18 cellular contexts compared by ENCODE assay signal in the genomic region with DNA sequence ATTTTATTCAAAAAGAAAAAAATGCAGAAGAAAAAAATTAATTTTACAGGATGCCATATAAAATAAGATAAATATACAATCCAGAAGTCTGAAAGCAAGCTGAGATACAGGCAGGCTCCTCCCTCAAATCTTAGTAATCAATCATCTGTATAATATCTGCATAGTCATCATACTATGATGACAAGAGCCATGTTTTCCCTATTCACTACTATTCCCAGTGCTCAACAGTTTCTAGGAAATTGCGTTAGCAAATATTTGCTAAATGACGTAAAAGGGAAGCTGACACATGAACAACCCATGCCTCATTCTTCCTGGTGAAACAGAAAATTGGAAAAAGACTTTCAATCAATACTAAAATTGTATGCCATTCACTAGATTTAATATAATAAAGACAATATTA.
DNase-seq lines count a peak whose midpoint lies in the region; ATAC-seq and TF ChIP-seq lines count a peak whose summit lies in the region.
"Had no signal": no experiment of that assay in that cellular context is flagged by ENCODE, and none has a peak within 500 bp of the region (broad histone marks: within the 10 kb centered on the region; RNA-seq: fewer than 3 reads in every experiment).

No MANE protein-coding gene starts in this region.

- ATAC-seq in RWPE2 (ENCODE audit: low read depth): peak; percentile 93

- H3K27me3 ChIP-seq in RWPE2 (ENCODE audit: insufficient read depth, poor library complexity, severe bottlenecking) (no peaks in the 10 kb centered on the region), adrenal gland (no peaks in the 10 kb centered on the region), ascending aorta (no peaks in the 10 kb centered on the region)
- H3K27me3 ChIP-seq: pancreas had no signal

- H3K4me3 ChIP-seq in AG10803 (ENCODE audit: low read length): no peak overlapping the region
- no peak overlapping the region for H3K4me3 ChIP-seq in RWPE2 (ENCODE audit: severe bottlenecking)
- no peak overlapping the region for H3K4me3 ChIP-seq in fibroblast of pulmonary artery (replicated peaks; ENCODE audit: low read depth, low read length)
- no peak overlapping the region for H3K4me3 ChIP-seq in adrenal gland
- no peak overlapping the region for H3K4me3 ChIP-seq in ascending aorta
- H3K4me3 ChIP-seq: pancreas, skin epidermis had no signal

- H3K27ac ChIP-seq in RWPE2 (ENCODE audit: poor library complexity, severe bottlenecking) (peak overlapping the region; percentile 44), adrenal gland (no peak overlapping the region), ascending aorta (no peak overlapping the region)
- H3K27ac ChIP-seq: pancreas, skin epidermis had no signal

- H3K9me3 ChIP-seq in RWPE2 (ENCODE audit: severe bottlenecking) (no peaks in the 10 kb centered on the region), adrenal gland (replicated peaks in 1 of 3) (no peaks in the 10 kb centered on the region), ascending aorta (no peaks in the 10 kb centered on the region)
- H3K9me3 ChIP-seq: pancreas had no signal

- peaks cover 16% of the 10 kb centered on the region for H3K4me1 ChIP-seq in RWPE2 (ENCODE audit: insufficient read depth, poor library complexity, severe bottlenecking)
- H3K4me1 ChIP-seq in adrenal gland (replicated peaks in 1 of 2): no peaks in the 10 kb centered on the region
- no peaks in the 10 kb centered on the region for H3K4me1 ChIP-seq in ascending aorta
- H3K4me1 ChIP-seq: pancreas had no signal

- TF ChIP-seq POLR2A in adrenal gland (IDR thresholded peaks at IDR 0.05): no peak

- 65 to 73% (median 69%) methylated on average over 2 of the region's 2 CpGs for WGBS in adrenal gland, 4 donors

- H3K36me3 ChIP-seq in RWPE2 (ENCODE audit: low read depth) (no peaks in the 10 kb centered on the region), adrenal gland (replicated peaks in 1 of 2) (no peaks in the 10 kb centered on the region), ascending aorta (no peaks in the 10 kb centered on the region)
- H3K36me3 ChIP-seq: pancreas had no signal

- peak; percentile 34 for DNase-seq in AG10803 (ENCODE audit: low read depth)
- peak; percentile 12 for DNase-seq in HT-29 (ENCODE audit: low spot score)
- DNase-seq in RWPE2 (ENCODE audit: low spot score): no peak
- DNase-seq in fibroblast of pulmonary artery (ENCODE audit: low read depth): peak; percentile 91
- DNase-seq in adrenal gland: no peak
- DNase-seq in DMS 273 (lab: John Stamatoyannopoulos, UW; ENCODE audit: unreplicated experiment): no peak
- no peak for DNase-seq in DMS79 (lab: John Stamatoyannopoulos, UW)
- DNase-seq in ascending aorta (ENCODE audit: low spot score in 2 of 2): no peak
- DNase-seq: activated CD4-positive, alpha-beta T cell treated with anti-CD3 and anti-CD28 coated beads, Interleukin-2, amount 50 U/mL, for 1 hour; activated naive CD8-positive, alpha-beta T cell treated with anti-CD3 and anti-CD28 coated beads, Interleukin-2, amount 10 ng/mL, durations not matched to agents 7 days and 5 days; activated T-cell treated with anti-CD3 and anti-CD28 coated beads, Interleukin-2, amount 50 U/mL, for 48 hours; cerebellar nuclear complex; Karpas-422; NCI-H1694; NCI-H774; pancreas; stimulated activated naive CD4-positive, alpha-beta T cell treated with Interleukin-2 at 50 U/mL for 16 hours had no signal

- TF ChIP-seq CTCF in AG10803 (conservative IDR thresholded peaks at IDR 0.05; ENCODE audit: low read length): no peak
- no peak for TF ChIP-seq CTCF in RWPE2 (IDR thresholded peaks at IDR 0.05; ENCODE audit: poor library complexity, severe bottlenecking)
- no peak for TF ChIP-seq CTCF in fibroblast of pulmonary artery (IDR thresholded peaks at IDR 0.05; ENCODE audit: low read length, missing control alignments)
- no peak for TF ChIP-seq CTCF in adrenal gland (IDR thresholded peaks at IDR 0.05)
- TF ChIP-seq CTCF in ascending aorta (IDR thresholded peaks at IDR 0.05): no peak

- intact Hi-C loops in adrenal gland (cut with DNase I): no loop called here
- intact Hi-C loops in ascending aorta (cut with DNase I): no loop called here

Comparison
In these comparisons a context has a peak if more than half of its experiments do, and no peak if none do; other contexts are left out.
1. DNase-seq: peak in AG10803 (single experiment), HT-29 (single experiment) and fibroblast of pulmonary artery (single experiment); none in RWPE2 (single experiment), adrenal gland (0 of 7), DMS 273 (single experiment), DMS79 (single experiment) and ascending aorta (0 of 2).